ENCODE assay signal across 1 cellular context in the genomic region with DNA sequence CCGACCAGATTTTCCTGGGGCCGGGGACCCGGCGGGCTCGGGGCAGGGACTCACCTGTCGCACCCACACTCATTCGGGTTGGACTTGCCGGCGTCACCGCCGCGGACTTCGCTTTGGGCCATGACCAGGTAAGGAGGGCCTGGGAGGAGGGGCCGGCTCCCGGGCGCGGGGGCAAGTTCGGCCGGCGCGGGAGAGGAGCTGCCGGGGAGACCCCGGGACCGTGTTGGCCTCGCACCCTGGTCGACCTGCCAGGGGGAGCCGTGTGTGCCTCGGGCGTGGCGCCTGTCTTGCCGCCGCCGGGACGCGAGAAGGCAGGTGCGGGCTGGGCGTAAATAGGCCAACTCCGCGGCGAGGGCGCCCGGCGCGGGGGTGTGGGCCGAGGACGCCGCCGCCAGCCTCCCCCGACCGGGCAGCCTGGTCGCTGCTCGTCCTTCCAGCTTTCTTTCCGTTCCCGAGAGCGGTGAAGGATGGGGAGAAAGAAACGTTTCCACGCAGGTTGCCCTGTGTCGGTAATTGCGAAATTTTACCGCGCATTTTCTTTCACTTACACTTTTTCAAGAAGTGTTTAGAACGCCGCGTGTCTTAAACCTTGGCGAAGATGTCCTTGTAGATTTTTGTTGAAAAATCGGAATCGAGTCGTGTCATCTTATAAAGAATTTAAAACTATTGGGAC.
TF ChIP-seq lines count a peak whose summit lies in the region.

No MANE protein-coding gene starts in this region.

TF ChIP-seq in SK-N-SH treated with all-trans-retinoic acid at 6 μM for 48 hours, 23 proteins besides CTCF, POLR2A, EP300 and RAD21 (continued from another document):
- TF ChIP-seq, protein P1, sequence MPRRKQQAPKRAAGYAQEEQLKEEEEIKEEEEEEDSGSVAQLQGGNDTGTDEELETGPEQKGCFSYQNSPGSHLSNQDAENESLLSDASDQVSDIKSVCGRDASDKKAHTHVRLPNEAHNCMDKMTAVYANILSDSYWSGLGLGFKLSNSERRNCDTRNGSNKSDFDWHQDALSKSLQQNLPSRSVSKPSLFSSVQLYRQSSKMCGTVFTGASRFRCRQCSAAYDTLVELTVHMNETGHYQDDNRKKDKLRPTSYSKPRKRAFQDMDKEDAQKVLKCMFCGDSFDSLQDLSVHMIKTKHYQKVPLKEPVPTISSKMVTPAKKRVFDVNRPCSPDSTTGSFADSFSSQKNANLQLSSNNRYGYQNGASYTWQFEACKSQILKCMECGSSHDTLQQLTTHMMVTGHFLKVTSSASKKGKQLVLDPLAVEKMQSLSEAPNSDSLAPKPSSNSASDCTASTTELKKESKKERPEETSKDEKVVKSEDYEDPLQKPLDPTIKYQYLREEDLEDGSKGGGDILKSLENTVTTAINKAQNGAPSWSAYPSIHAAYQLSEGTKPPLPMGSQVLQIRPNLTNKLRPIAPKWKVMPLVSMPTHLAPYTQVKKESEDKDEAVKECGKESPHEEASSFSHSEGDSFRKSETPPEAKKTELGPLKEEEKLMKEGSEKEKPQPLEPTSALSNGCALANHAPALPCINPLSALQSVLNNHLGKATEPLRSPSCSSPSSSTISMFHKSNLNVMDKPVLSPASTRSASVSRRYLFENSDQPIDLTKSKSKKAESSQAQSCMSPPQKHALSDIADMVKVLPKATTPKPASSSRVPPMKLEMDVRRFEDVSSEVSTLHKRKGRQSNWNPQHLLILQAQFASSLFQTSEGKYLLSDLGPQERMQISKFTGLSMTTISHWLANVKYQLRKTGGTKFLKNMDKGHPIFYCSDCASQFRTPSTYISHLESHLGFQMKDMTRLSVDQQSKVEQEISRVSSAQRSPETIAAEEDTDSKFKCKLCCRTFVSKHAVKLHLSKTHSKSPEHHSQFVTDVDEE (CRISPR knock-in tag; IDR thresholded peaks at IDR 0.05), result no peak
